ENCODE assay signal across 15 cellular contexts in the genomic region with DNA sequence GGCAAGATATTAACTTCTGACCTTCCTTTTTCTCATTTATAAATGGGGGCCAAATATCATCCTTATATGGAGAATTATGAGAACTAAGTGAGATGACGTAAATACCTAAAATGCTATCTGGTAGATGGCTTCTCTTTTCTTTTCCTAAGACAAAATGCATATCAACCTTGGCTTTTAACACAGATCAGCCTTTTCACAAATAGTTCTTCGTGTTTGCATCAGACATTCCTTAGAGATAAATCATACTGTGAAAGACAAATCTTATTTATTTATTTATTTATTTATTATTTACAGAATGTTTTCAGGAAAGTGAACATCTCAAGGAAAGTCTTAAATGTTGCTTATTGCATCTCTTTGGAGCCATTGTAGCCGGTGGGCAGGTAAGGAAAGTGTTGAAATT.
DNase-seq lines count a peak whose midpoint lies in the region; ATAC-seq and TF ChIP-seq lines count a peak whose summit lies in the region.
"Had no signal": no experiment of that assay in that cellular context is flagged by ENCODE, and none has a peak within 500 bp of the region (broad histone marks: within the 10 kb centered on the region; RNA-seq: fewer than 3 reads in every experiment).

No MANE protein-coding gene starts in this region.

- H3K4me3 Mint-ChIP-seq in chondrocyte (ENCODE audit: unreplicated experiment): no peak overlapping the region
- H3K4me3 Mint-ChIP-seq in stimulated activated effector memory CD8-positive, alpha-beta T cell treated with anti-CD3 and anti-CD28 coated beads, Interleukin-12 subunit alpha, Interleukin-12 subunit beta, amount 100 ng/mL, for 72 hours: no peak overlapping the region
- H3K4me3 Mint-ChIP-seq: activated CD4-positive, alpha-beta T cell treated with anti-CD3 and anti-CD28 coated beads for 36 hours; central memory CD8-positive, alpha-beta T cell had no signal

- H3K36me3 Mint-ChIP-seq in chondrocyte (ENCODE audit: low read depth): peaks cover 15% of the 10 kb centered on the region
- H3K36me3 Mint-ChIP-seq in stimulated activated effector memory CD8-positive, alpha-beta T cell treated with anti-CD3 and anti-CD28 coated beads, Interleukin-12 subunit alpha, Interleukin-12 subunit beta, amount 100 ng/mL, for 72 hours: peaks cover 15% of the 10 kb centered on the region

- peaks cover 13% of the 10 kb centered on the region for H3K4me1 Mint-ChIP-seq in chondrocyte (ENCODE audit: low read depth)
- H3K4me1 Mint-ChIP-seq in stimulated activated effector memory CD8-positive, alpha-beta T cell treated with anti-CD3 and anti-CD28 coated beads, Interleukin-12 subunit alpha, Interleukin-12 subunit beta, amount 100 ng/mL, for 72 hours: no peaks in the 10 kb centered on the region
- H3K4me1 Mint-ChIP-seq: activated CD4-positive, alpha-beta T cell treated with anti-CD3 and anti-CD28 coated beads for 36 hours; central memory CD8-positive, alpha-beta T cell had no signal

- peaks cover 4% of the 10 kb centered on the region for H3K9me3 Mint-ChIP-seq in chondrocyte (ENCODE audit: low read depth)
- H3K9me3 Mint-ChIP-seq in stimulated activated effector memory CD8-positive, alpha-beta T cell treated with anti-CD3 and anti-CD28 coated beads, Interleukin-12 subunit alpha, Interleukin-12 subunit beta, amount 100 ng/mL, for 72 hours: no peaks in the 10 kb centered on the region

- no peak for ATAC-seq in stimulated activated effector memory CD8-positive, alpha-beta T cell treated with anti-CD3 and anti-CD28 coated beads, Interleukin-12 subunit alpha, Interleukin-12 subunit beta, amount 100 ng/mL, for 72 hours
- no peak for ATAC-seq in HG02571 (IDR thresholded peaks at IDR 0.05; ENCODE audit: unreplicated experiment)
- ATAC-seq: activated CD4-positive, alpha-beta T cell treated with anti-CD3 and anti-CD28 coated beads for 36 hours had no signal

- DNase-seq in AG09319 (ENCODE audit: extremely low read depth, low read depth): peak; percentile 2
- peak; percentile 8 for DNase-seq in M059J (ENCODE audit: low read depth)
- no peak for DNase-seq in chondrocyte (ENCODE audit: low spot score)
- peak; percentile 69 for DNase-seq in iris pigment epithelial cell (ENCODE audit: low read depth)
- DNase-seq in epidermal melanocyte (ENCODE audit: insufficient read length, low spot score): no peak
- DNase-seq in cortex of kidney (lab: John Stamatoyannopoulos, UW): no peak
- no peak for DNase-seq in stimulated activated effector memory CD8-positive, alpha-beta T cell treated with anti-CD3 and anti-CD28 coated beads, Interleukin-12 subunit alpha, Interleukin-12 subunit beta, amount 100 ng/mL, for 72 hours (ENCODE audit: low spot score in 2 of 2)
- DNase-seq: activated CD4-positive, alpha-beta T cell treated with anti-CD3 and anti-CD28 coated beads for 36 hours; H7; KBM-7; left ventricle myocardium inferior; NCI-H1105 treated with DMSO at 0.1 percent for 48 hours; NCI-H748 treated with DMSO at 0.1 percent for 48 hours had no signal

- no peak for TF ChIP-seq CTCF in AG09319 (IDR thresholded peaks at IDR 0.05; ENCODE audit: low read depth, low read length)
- TF ChIP-seq CTCF in chondrocyte (IDR thresholded peaks at IDR 0.05): no peak

- no peaks in the 10 kb centered on the region for H3K27me3 Mint-ChIP-seq in chondrocyte (ENCODE audit: low read depth)
- H3K27me3 Mint-ChIP-seq: activated CD4-positive, alpha-beta T cell treated with anti-CD3 and anti-CD28 coated beads for 36 hours; central memory CD8-positive, alpha-beta T cell had no signal

- peak overlapping the region; percentile 63 for H3K27ac Mint-ChIP-seq in chondrocyte (ENCODE audit: unreplicated experiment)
- H3K27ac Mint-ChIP-seq in stimulated activated effector memory CD8-positive, alpha-beta T cell treated with anti-CD3 and anti-CD28 coated beads, Interleukin-12 subunit alpha, Interleukin-12 subunit beta, amount 100 ng/mL, for 72 hours: no peak overlapping the region
- H3K27ac Mint-ChIP-seq: activated CD4-positive, alpha-beta T cell treated with anti-CD3 and anti-CD28 coated beads for 36 hours had no signal

Comparison
In these comparisons a context has a peak if more than half of its experiments do, and no peak if none do; other contexts are left out.
1. DNase-seq: peak in AG09319 (single experiment), M059J (single experiment) and iris pigment epithelial cell (single experiment); none in chondrocyte (single experiment), epidermal melanocyte (single experiment), cortex of kidney (single experiment) and stimulated activated effector memory CD8-positive, alpha-beta T cell treated with anti-CD3 and anti-CD28 coated beads, Interleukin-12 subunit alpha, Interleukin-12 subunit beta, amount 100 ng/mL, for 72 hours (0 of 2).